ENCODE assay signal across 8 cellular contexts in genomic region chr12:16076553-16076952, GRCh38.
A peak's percentile ranks its signal among the peaks of the same experiment; 100 is the strongest.
DNase-seq lines count a peak whose midpoint lies in the region; ATAC-seq, FAIRE-seq and TF ChIP-seq lines count a peak whose summit lies in the region.

No MANE protein-coding gene starts in this region.

- no peak overlapping the region for H3K4me3 ChIP-seq in epithelial cell of esophagus (ENCODE audit: low read length)
- H3K4me3 ChIP-seq in gastrocnemius medialis = no peak overlapping the region

- no peak overlapping the region for H3K27ac ChIP-seq in gastrocnemius medialis

- FAIRE-seq in urothelium cell line (lab: Jason Lieb, UNC) = no peak

- in situ Hi-C loops in gastrocnemius medialis (cut with MboI; ENCODE audit: low sequenced_read_pairs in 4 of 4) = no loop called here

- H3K36me3 ChIP-seq in gastrocnemius medialis = no peaks in the 10 kb centered on the region

- no peaks in the 10 kb centered on the region for H3K4me1 ChIP-seq in gastrocnemius medialis

- TF ChIP-seq POLR2A in gastrocnemius medialis (IDR thresholded peaks at IDR 0.05) = no peak

- ATAC-seq in GM19324 (IDR thresholded peaks at IDR 0.05; ENCODE audit: low FRiP score, unreplicated experiment) = peak; percentile 73
- ATAC-seq in HG03432 (IDR thresholded peaks at IDR 0.05; ENCODE audit: unreplicated experiment) = peak; percentile 87
- ATAC-seq in gastrocnemius medialis = no peak

- DNase-seq in D341Med (ENCODE audit: low spot score) (peak; percentile 70), NCI-H774 (lab: John Stamatoyannopoulos, UW) (peak; percentile 7), epithelial cell of esophagus (ENCODE audit: low read depth) (peak; percentile 63), urothelium cell line (ENCODE audit: low spot score) (peak; percentile 39), gastrocnemius medialis (no peak), activated gamma-delta T cell (lab: John Stamatoyannopoulos, UW) (no peak)

- intact Hi-C loops in gastrocnemius medialis (cut with DNase I; ENCODE audit: low total_unique reads) = no loop called here

- no peaks in the 10 kb centered on the region for H3K27me3 ChIP-seq in gastrocnemius medialis

- H3K9me3 ChIP-seq in gastrocnemius medialis = no peaks in the 10 kb centered on the region

- TF ChIP-seq CTCF in epithelial cell of esophagus (IDR thresholded peaks at IDR 0.05; ENCODE audit: insufficient read depth, low read depth, low read length, missing control alignments) (peak; percentile 77), gastrocnemius medialis (IDR thresholded peaks at IDR 0.05 in 4 of 5, conservative IDR thresholded peaks at IDR 0.05 in 1 of 5) (no peak)

Comparison
In these comparisons a context has a peak if more than half of its experiments do, and no peak if none do; other contexts are left out.
1. DNase-seq: peak in D341Med (single experiment), NCI-H774 (single experiment), epithelial cell of esophagus (single experiment) and urothelium cell line (single experiment); none in gastrocnemius medialis (0 of 2) and activated gamma-delta T cell (single experiment).
2. ATAC-seq: peak in GM19324 (single experiment) and HG03432 (single experiment); none in gastrocnemius medialis (0 of 2).